In the genomic region with DNA sequence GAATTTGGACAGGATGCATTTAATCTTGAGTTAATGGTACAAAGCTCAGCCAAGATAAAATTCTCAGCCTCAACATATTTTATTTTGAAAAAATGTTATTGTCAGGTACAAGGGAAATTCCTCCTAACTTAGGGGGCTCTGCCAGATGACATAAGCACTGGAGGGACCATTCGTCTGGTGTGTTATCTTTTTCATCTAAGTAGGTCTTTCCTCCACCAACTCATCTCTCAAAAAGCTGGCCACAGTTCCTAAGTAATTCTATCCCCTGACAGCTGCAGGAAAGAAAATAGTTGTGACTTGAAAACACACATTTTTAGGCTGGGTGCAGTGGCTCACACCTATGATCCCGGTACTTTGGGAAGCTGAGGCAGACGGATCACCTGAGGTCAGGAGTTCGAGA, we compare ENCODE assay signal across 24 cellular contexts. TPM values are rescaled to one million over a fixed set of nuclear protein-coding genes. Genes with fewer than 3 reads are reported as not detected.
"Had no signal": no experiment of that assay in that cellular context is flagged by ENCODE, and none has a peak within 500 bp of the region (broad histone marks: within the 10 kb centered on the region; RNA-seq: fewer than 3 reads in every experiment).

No MANE protein-coding gene starts in this region.

- H3K9me3 ChIP-seq: lower lobe of right lung, neutrophil, ovary, prostate gland, right atrium auricular region, transverse colon, uterus had no signal

- H3K27me3 Mint-ChIP-seq: activated CD4-positive, alpha-beta memory T cell treated with anti-CD3 and anti-CD28 coated beads, Interleukin-2, amount 10 ng/mL, durations not matched to agents 7 days and 5 days; activated CD4-positive, alpha-beta T cell treated with anti-CD3 and anti-CD28 coated beads, Interleukin-2, amount 10 ng/mL, durations not matched to agents 24 days and 14 days; activated naive CD8-positive, alpha-beta T cell treated with anti-CD3 and anti-CD28 coated beads, Interleukin-2, amount 10 ng/mL, durations not matched to agents 7 days and 5 days had no signal

- H3K4me3 Mint-ChIP-seq: activated CD4-positive, alpha-beta memory T cell treated with anti-CD3 and anti-CD28 coated beads, Interleukin-2, amount 10 ng/mL, durations not matched to agents 7 days and 5 days; activated CD4-positive, alpha-beta T cell treated with anti-CD3 and anti-CD28 coated beads, Interleukin-2, amount 10 ng/mL, durations not matched to agents 24 days and 14 days; activated naive CD4-positive, alpha-beta T cell treated with anti-CD3 and anti-CD28 coated beads for 36 hours; activated naive CD8-positive, alpha-beta T cell treated with anti-CD3 and anti-CD28 coated beads, Interleukin-2, amount 10 ng/mL, durations not matched to agents 7 days and 5 days; activated T-cell treated with anti-CD3 and anti-CD28 coated beads, Interleukin-2, amount 50 U/mL, for 72 hours; naive thymus-derived CD8-positive, alpha-beta T cell; stimulated activated naive CD8-positive, alpha-beta T cell treated with anti-CD3 and anti-CD28 coated beads, Interleukin-15, Interleukin-2, amounts not matched to agents 100 ng/mL and 50 ng/mL, for 24 hours; T-helper 17 cell had no signal

- H3K27ac Mint-ChIP-seq: activated CD4-positive, alpha-beta memory T cell treated with anti-CD3 and anti-CD28 coated beads, Interleukin-2, amount 10 ng/mL, durations not matched to agents 7 days and 5 days; activated CD4-positive, alpha-beta T cell treated with anti-CD3 and anti-CD28 coated beads, Interleukin-2, amount 10 ng/mL, durations not matched to agents 24 days and 14 days; activated naive CD4-positive, alpha-beta T cell treated with anti-CD3 and anti-CD28 coated beads for 36 hours; activated naive CD8-positive, alpha-beta T cell treated with anti-CD3 and anti-CD28 coated beads, Interleukin-2, amount 10 ng/mL, durations not matched to agents 7 days and 5 days; activated T-cell treated with anti-CD3 and anti-CD28 coated beads, Interleukin-2, amount 50 U/mL, for 72 hours; naive thymus-derived CD8-positive, alpha-beta T cell; stimulated activated naive CD8-positive, alpha-beta T cell treated with anti-CD3 and anti-CD28 coated beads, Interleukin-15, Interleukin-2, amounts not matched to agents 100 ng/mL and 50 ng/mL, for 24 hours; T-helper 17 cell had no signal

- H3K4me1 ChIP-seq: prostate gland, uterus had no signal

- ATAC-seq: activated T-cell treated with anti-CD3 and anti-CD28 coated beads, Interleukin-2, amount 50 U/mL, for 72 hours; left lobe of liver; naive thymus-derived CD8-positive, alpha-beta T cell; T-helper 17 cell had no signal

- DNase-seq: activated CD4-positive, alpha-beta memory T cell treated with anti-CD3 and anti-CD28 coated beads, Interleukin-2, amount 10 ng/mL, durations not matched to agents 7 days and 5 days; activated CD4-positive, alpha-beta T cell treated with anti-CD3 and anti-CD28 coated beads, Interleukin-2, amount 10 ng/mL, durations not matched to agents 24 days and 14 days; activated effector memory CD4-positive, alpha-beta T cell treated with Interleukin-2 at 50 U/mL for 16 hours; activated naive CD4-positive, alpha-beta T cell treated with anti-CD3 and anti-CD28 coated beads for 36 hours; activated naive CD8-positive, alpha-beta T cell treated with anti-CD3 and anti-CD28 coated beads, Interleukin-2, amount 10 ng/mL, durations not matched to agents 7 days and 5 days; activated T-cell treated with anti-CD3 and anti-CD28 coated beads, Interleukin-2, amount 50 U/mL, for 72 hours; amniotic stem cell; cerebellar nuclear complex; lower lobe of right lung; mesendoderm; naive thymus-derived CD8-positive, alpha-beta T cell; stimulated activated CD4-positive, alpha-beta T cell treated with anti-CD3 and anti-CD28 coated beads, Interleukin-4, amount 100 ng/mL, for 4 hours; T-helper 17 cell; transverse colon; uterus had no signal

- H3K4me1 Mint-ChIP-seq: activated CD4-positive, alpha-beta memory T cell treated with anti-CD3 and anti-CD28 coated beads, Interleukin-2, amount 10 ng/mL, durations not matched to agents 7 days and 5 days; activated CD4-positive, alpha-beta T cell treated with anti-CD3 and anti-CD28 coated beads, Interleukin-2, amount 10 ng/mL, durations not matched to agents 24 days and 14 days; activated naive CD8-positive, alpha-beta T cell treated with anti-CD3 and anti-CD28 coated beads, Interleukin-2, amount 10 ng/mL, durations not matched to agents 7 days and 5 days; naive thymus-derived CD8-positive, alpha-beta T cell; T-helper 17 cell had no signal

- H3K4me3 ChIP-seq: coronary artery, lower lobe of right lung, ovary, prostate gland, right atrium auricular region, transverse colon, uterus had no signal

- H3K36me3 Mint-ChIP-seq: activated naive CD8-positive, alpha-beta T cell treated with anti-CD3 and anti-CD28 coated beads, Interleukin-2, amount 10 ng/mL, durations not matched to agents 7 days and 5 days; naive thymus-derived CD8-positive, alpha-beta T cell had no signal

- H3K36me3 ChIP-seq: lower lobe of right lung, neutrophil, ovary, prostate gland, right atrium auricular region, transverse colon, uterus had no signal

- H3K27ac ChIP-seq: coronary artery, epithelial cell of prostate, lower lobe of right lung, neutrophil, ovary, prostate gland, right atrium auricular region, transverse colon, uterus had no signal

- H3K27me3 ChIP-seq: neutrophil, ovary, right atrium auricular region, transverse colon, uterus had no signal

- H3K9me3 Mint-ChIP-seq: activated CD4-positive, alpha-beta memory T cell treated with anti-CD3 and anti-CD28 coated beads, Interleukin-2, amount 10 ng/mL, durations not matched to agents 7 days and 5 days; activated CD4-positive, alpha-beta T cell treated with anti-CD3 and anti-CD28 coated beads, Interleukin-2, amount 10 ng/mL, durations not matched to agents 24 days and 14 days; activated naive CD4-positive, alpha-beta T cell treated with anti-CD3 and anti-CD28 coated beads for 36 hours; activated naive CD8-positive, alpha-beta T cell treated with anti-CD3 and anti-CD28 coated beads, Interleukin-2, amount 10 ng/mL, durations not matched to agents 7 days and 5 days; activated T-cell treated with anti-CD3 and anti-CD28 coated beads, Interleukin-2, amount 50 U/mL, for 72 hours; stimulated activated naive CD8-positive, alpha-beta T cell treated with anti-CD3 and anti-CD28 coated beads, Interleukin-15, Interleukin-2, amounts not matched to agents 100 ng/mL and 50 ng/mL, for 24 hours had no signal

RNA-seq across cellular contexts. Expression of a gene that starts 25.4 kb away (rescaled TPM):
- total RNA-seq: activated CD4-positive, alpha-beta memory T cell treated with anti-CD3 and anti-CD28 coated beads, Interleukin-2, amount 10 ng/mL, durations not matched to agents 7 days and 5 days; activated CD4-positive, alpha-beta T cell treated with anti-CD3 and anti-CD28 coated beads, Interleukin-2, amount 10 ng/mL, durations not matched to agents 24 days and 14 days; activated naive CD8-positive, alpha-beta T cell treated with anti-CD3 and anti-CD28 coated beads, Interleukin-2, amount 10 ng/mL, durations not matched to agents 7 days and 5 days had no signal
- polyA plus RNA-seq: keratinocyte; naive thymus-derived CD8-positive, alpha-beta T cell had no signal
